In genomic region chr6:138986578-138986977, GRCh38 we compare ENCODE assay signal across 1 cellular context.
TF ChIP-seq lines count a peak whose summit lies in the region.

No MANE protein-coding gene starts in this region.

TF ChIP-seq in GM23338, 12 proteins besides CTCF, POLR2A, EP300 and RAD21 (continued from another document):
- TF ChIP-seq REST (IDR thresholded peaks at IDR 0.05; ENCODE audit: unreplicated experiment) = no peak
- no peak for TF ChIP-seq POLR2AphosphoS5 (IDR thresholded peaks at IDR 0.05; ENCODE audit: low read depth)
